ENCODE assay signal across 15 cellular contexts in the genomic region with DNA sequence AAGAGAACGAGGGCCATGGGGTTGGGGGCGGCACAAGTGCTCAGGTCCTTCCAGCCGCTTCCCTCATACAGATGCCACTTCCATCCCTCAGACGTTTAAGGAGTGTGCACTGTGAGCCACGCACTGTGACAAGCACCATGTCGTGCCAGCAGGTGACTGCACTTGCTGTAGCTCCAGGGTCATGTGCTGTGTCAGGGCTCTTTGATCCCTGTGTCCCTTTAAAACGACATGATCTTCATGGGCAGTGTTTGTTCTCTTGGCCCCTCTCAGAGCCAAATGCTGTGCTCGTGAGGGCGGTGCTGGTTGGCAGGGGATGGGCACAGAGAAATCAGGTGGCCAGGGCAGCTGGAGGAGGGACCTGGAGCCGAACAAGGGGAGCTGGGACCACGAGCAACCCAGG. TPM values are rescaled to one million over a fixed set of nuclear protein-coding genes. Genes with fewer than 3 reads are reported as not detected.
DNase-seq lines count a peak whose midpoint lies in the region; ATAC-seq and TF ChIP-seq lines count a peak whose summit lies in the region.
"Had no signal": no experiment of that assay in that cellular context is flagged by ENCODE, and none has a peak within 500 bp of the region (broad histone marks: within the 10 kb centered on the region; RNA-seq: fewer than 3 reads in every experiment).

No MANE protein-coding gene starts in this region.

- peaks cover 11% of the 10 kb centered on the region for H3K27me3 Mint-ChIP-seq in neural progenitor cell (ENCODE audit: insufficient read depth, low read depth)
- H3K27me3 Mint-ChIP-seq: activated CD4-positive, alpha-beta memory T cell treated with anti-CD3 and anti-CD28 coated beads, Interleukin-2, amount 10 ng/mL, durations not matched to agents 7 days and 5 days; IgD-negative memory B cell had no signal

- peaks cover 0 to 31% (median 19%) of the 10 kb centered on the region in 3 donors for H3K4me1 ChIP-seq in esophagus squamous epithelium
- H3K4me1 ChIP-seq in neural progenitor cell, result no peaks in the 10 kb centered on the region
- H3K4me1 ChIP-seq in uterus, result peaks cover 0 to 6% of the 10 kb centered on the region in 2 donors
- peaks cover 0 to 19% (median 0%) of the 10 kb centered on the region in 4 donors for H3K4me1 ChIP-seq in Peyer's patch

- H3K27ac Mint-ChIP-seq in neural progenitor cell, result peak overlapping the region; percentile 87
- H3K27ac Mint-ChIP-seq: activated CD4-positive, alpha-beta memory T cell treated with anti-CD3 and anti-CD28 coated beads, Interleukin-2, amount 10 ng/mL, durations not matched to agents 7 days and 5 days had no signal

- no peak overlapping the region for H2AFZ ChIP-seq in neural progenitor cell (replicated peaks)

- WGBS in esophagus squamous epithelium, 2 donors, result 80 to 83% methylated on average over 7 to 9 of the region's 11 CpGs

- H3K9me3 ChIP-seq in esophagus squamous epithelium, result no peaks in the 10 kb centered on the region
- no peaks in the 10 kb centered on the region for H3K9me3 ChIP-seq in neural progenitor cell (ENCODE audit: low read depth)
- H3K9me3 ChIP-seq in uterus, result no peaks in the 10 kb centered on the region
- no peaks in the 10 kb centered on the region for H3K9me3 ChIP-seq in Peyer's patch

- no peaks in the 10 kb centered on the region for H3K9me3 Mint-ChIP-seq in neural progenitor cell
- H3K9me3 Mint-ChIP-seq: activated CD4-positive, alpha-beta memory T cell treated with anti-CD3 and anti-CD28 coated beads, Interleukin-2, amount 10 ng/mL, durations not matched to agents 7 days and 5 days; IgD-negative memory B cell had no signal

- TF ChIP-seq CTCF in esophagus squamous epithelium (IDR thresholded peaks at IDR 0.05) (no peak), neural progenitor cell (IDR thresholded peaks at IDR 0.05) (no peak), uterus (IDR thresholded peaks at IDR 0.05) (no peak), Peyer's patch (IDR thresholded peaks at IDR 0.05) (no peak)

- H3K27me3 ChIP-seq in esophagus squamous epithelium (no peaks in the 10 kb centered on the region), neural progenitor cell (no peaks in the 10 kb centered on the region), uterus (no peaks in the 10 kb centered on the region), Peyer's patch (no peaks in the 10 kb centered on the region)

- H3K27ac ChIP-seq in esophagus squamous epithelium, result peak overlapping the region in 3 of 4 donors; percentile 60 to 68 (median 63)
- no peak overlapping the region for H3K27ac ChIP-seq in neural progenitor cell
- peak overlapping the region; percentile 83 to 84 for H3K27ac ChIP-seq in uterus
- peak overlapping the region in 2 of 4 donors; percentile 26 to 44 for H3K27ac ChIP-seq in Peyer's patch

- H3K79me2 ChIP-seq in neural progenitor cell (ENCODE audit: low read depth), result no peaks in the 10 kb centered on the region

- H4K20me1 ChIP-seq in neural progenitor cell (ENCODE audit: low read depth), result no peaks in the 10 kb centered on the region

- H3F3A ChIP-seq in neural progenitor cell (ENCODE audit: low read depth), result no peaks in the 10 kb centered on the region

- H3K4me3 ChIP-seq in esophagus squamous epithelium (no peak overlapping the region), neural progenitor cell (no peak overlapping the region), uterus (no peak overlapping the region), Peyer's patch (no peak overlapping the region)

- no peak overlapping the region for H3K4me3 Mint-ChIP-seq in neural progenitor cell
- H3K4me3 Mint-ChIP-seq: activated CD4-positive, alpha-beta memory T cell treated with anti-CD3 and anti-CD28 coated beads, Interleukin-2, amount 10 ng/mL, durations not matched to agents 7 days and 5 days; IgD-negative memory B cell had no signal

- H3K36me3 ChIP-seq in esophagus squamous epithelium (peaks cover 5 to 78% (median 12%) of the 10 kb centered on the region in 3 donors), neural progenitor cell (no peaks in the 10 kb centered on the region), uterus (no peaks in the 10 kb centered on the region), Peyer's patch (peaks cover 0 to 59% (median 0%) of the 10 kb centered on the region in 3 donors)

- no peak overlapping the region for H3K9ac ChIP-seq in neural progenitor cell

- no peak overlapping the region for H3K4me2 ChIP-seq in neural progenitor cell

- intact Hi-C loops in esophagus squamous epithelium (cut with DNase I), result no loop called here
- intact Hi-C loops in uterus (cut with DNase I; ENCODE audit: low total_unique reads), result no loop called here

- H3K36me3 Mint-ChIP-seq in neural progenitor cell, result peaks cover 19% of the 10 kb centered on the region

- H3K4me1 Mint-ChIP-seq in neural progenitor cell, result peaks cover 18% of the 10 kb centered on the region

- ATAC-seq in GM21786 (IDR thresholded peaks at IDR 0.05; ENCODE audit: unreplicated experiment), result no peak

- DNase-seq in activated effector memory CD4-positive, alpha-beta T cell treated with anti-CD3 and anti-CD28 coated beads, Interleukin-2, amount 50 U/mL, for 16 hours, result peak; percentile 52
- no peak for DNase-seq in activated effector memory CD4-positive, alpha-beta T cell treated with Interleukin-2 at 50 U/mL for 16 hours
- DNase-seq in esophagus squamous epithelium (lab: John Stamatoyannopoulos, UW), result no peak
- DNase-seq in neural progenitor cell (ENCODE audit: low spot score), result no peak
- DNase-seq in uterus, result no peak
- DNase-seq in midbrain (lab: John Stamatoyannopoulos, UW), result no peak
- DNase-seq in Peyer's patch, result no peak
- DNase-seq: activated CD4-positive, alpha-beta memory T cell treated with anti-CD3 and anti-CD28 coated beads, Interleukin-2, amount 10 ng/mL, durations not matched to agents 7 days and 5 days; activated naive CD4-positive, alpha-beta T cell treated with Interleukin-2 at 50 U/mL for 16 hours; NCI-H1105; NCI-H446; RPMI8226; T1000 had no signal

- TF ChIP-seq POLR2A in esophagus squamous epithelium (IDR thresholded peaks at IDR 0.05) (no peak), uterus (IDR thresholded peaks at IDR 0.05) (no peak), Peyer's patch (IDR thresholded peaks at IDR 0.05) (no peak)

RNA-seq across cellular contexts. Expression of a gene that starts 19.9 kb away (rescaled TPM):
- total RNA-seq in esophagus squamous epithelium (10 to 100 TPM; 28.1 to 47.7 (median 32.3) TPM), neural progenitor cell (ENCODE audit: low replicate concordance) (3.1 and 5.6 TPM in 2 replicates), uterus (10 to 100 TPM; 17.9 to 45.5 (median 27.7) TPM), Peyer's patch (10 to 100 TPM in 3 of 4 donors, 1 to 10 TPM in 1; 6.6 to 95.6 (median 74.0) TPM)

RNA-seq across cellular contexts. Expression of a gene that starts 38.7 kb away (rescaled TPM):
- total RNA-seq in esophagus squamous epithelium (10 to 100 TPM; 12.4 to 19.3 (median 15.5) TPM), neural progenitor cell (ENCODE audit: low replicate concordance) (6.0 and 9.5 TPM in 2 replicates), uterus (100 to 1,000 TPM in 1 of 4 donors, 10 to 100 TPM in 3; 26.8 to 115 (median 39.3) TPM), Peyer's patch (10 to 100 TPM; 14.9 to 23.1 (median 21.9) TPM)

RNA-seq across cellular contexts. Expression of a gene that starts 56.3 kb away (rescaled TPM):
- total RNA-seq in esophagus squamous epithelium (10 to 100 TPM in 1 of 4 donors, 1 to 10 TPM in 3; 4.0 to 13.3 (median 7.0) TPM), neural progenitor cell (ENCODE audit: low replicate concordance) (5.5 and 15.8 TPM in 2 replicates), uterus (10 to 100 TPM in 3 of 4 donors, 1 to 10 TPM in 1; 2.4 to 38.4 (median 24.4) TPM), Peyer's patch (10 to 100 TPM in 2 of 4 donors, 1 to 10 TPM in 2; 6.6 to 13.2 (median 9.7) TPM)
